Comparison of ENCODE assay signal across 18 cellular contexts in the genomic region with DNA sequence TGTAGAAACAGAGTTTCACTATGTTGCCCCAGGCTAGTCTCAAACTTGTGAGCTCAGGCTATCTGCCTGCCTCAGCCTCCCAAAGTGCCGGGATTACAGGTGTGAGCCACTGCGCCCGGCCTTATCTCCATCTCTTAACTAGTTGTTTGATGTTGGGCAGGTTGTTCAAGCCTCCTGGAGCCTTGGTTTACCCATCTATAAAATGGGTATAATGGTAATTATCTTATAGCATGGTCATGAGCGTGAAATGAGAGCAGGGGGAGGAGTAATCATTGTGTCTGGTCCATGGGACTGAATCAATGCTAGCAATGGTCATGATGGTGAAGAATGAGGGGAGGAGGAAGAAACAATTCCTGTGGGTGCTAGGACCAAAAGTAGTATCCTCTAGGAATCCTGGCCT. TPM values are rescaled to one million over a fixed set of nuclear protein-coding genes. Genes with fewer than 3 reads are reported as not detected.
DNase-seq lines count a peak whose midpoint lies in the region; ATAC-seq, FAIRE-seq and TF ChIP-seq lines count a peak whose summit lies in the region.
"Had no signal": no experiment of that assay in that cellular context is flagged by ENCODE, and none has a peak within 500 bp of the region (broad histone marks: within the 10 kb centered on the region; RNA-seq: fewer than 3 reads in every experiment).

No MANE protein-coding gene starts in this region.

- H3F3A ChIP-seq in SK-N-SH (replicated peaks; ENCODE audit: insufficient read depth) (peaks cover 22% of the 10 kb centered on the region), PC-9 (ENCODE audit: insufficient read depth, low read depth) (peaks cover 38% of the 10 kb centered on the region; the same call in 1 of the 2 replicates)

- WGBS in SK-N-SH (ENCODE audit: low lambda C conversion rate): 98% methylated on average over 4 of the region's 4 CpGs
- WGBS in pancreas, 2 donors: 95 to 97% methylated on average over 4 of the region's 4 CpGs

- CTCF ChIA-PET in SK-N-SH (lab: Yijun Ruan, JAX) (no interaction called here), PC-9 (lab: Charles Lee) (no interaction called here)

- H3K4me1 ChIP-seq in SK-N-SH (ENCODE audit: control insufficient read depth in 1 of 2, insufficient read depth in 2 of 2, low read depth in 1 of 2, low read length in 1 of 2): peaks cover 20 to 26% of the 10 kb centered on the region in 2 experiments; a peak in 3 of 4 replicates
- H3K4me1 ChIP-seq in PC-9 (replicated peaks; ENCODE audit: insufficient read depth): peaks cover 38% of the 10 kb centered on the region
- peaks cover 9% of the 10 kb centered on the region for H3K4me1 ChIP-seq in colonic mucosa
- H3K4me1 ChIP-seq in skeletal muscle satellite cell (ENCODE audit: control insufficient read depth, insufficient read depth, low read length): peaks cover 53% of the 10 kb centered on the region
- H3K4me1 ChIP-seq in pancreas: peaks cover 0 to 6% (median 4%) of the 10 kb centered on the region in 3 donors
- peaks cover 6 to 76% of the 10 kb centered on the region in 2 donors for H3K4me1 ChIP-seq in left lung
- H3K4me1 ChIP-seq: HAP-1 had no signal

- H3K36me3 ChIP-seq in SK-N-SH (replicated peaks in 1 of 2; ENCODE audit: control insufficient read depth in 1 of 2, insufficient read depth in 2 of 2, low read length in 1 of 2) (peaks cover 0 to 7% of the 10 kb centered on the region in 2 experiments), PC-9 (ENCODE audit: low read depth) (peaks cover 33% of the 10 kb centered on the region), colonic mucosa (no peaks in the 10 kb centered on the region), skeletal muscle satellite cell (ENCODE audit: insufficient read depth, low read length) (peaks cover 44% of the 10 kb centered on the region), pancreas (no peaks in the 10 kb centered on the region), left lung (peaks cover 0 to 15% of the 10 kb centered on the region in 2 donors)

- H3K9me2 ChIP-seq in SK-N-SH: no peaks in the 10 kb centered on the region
- no peaks in the 10 kb centered on the region for H3K9me2 ChIP-seq in PC-9 (ENCODE audit: insufficient read depth)

- TF ChIP-seq EP300 in SK-N-SH (IDR thresholded peaks at IDR 0.05; ENCODE audit: borderline replicate concordance in 1 of 2, low read depth in 1 of 2, low read length in 1 of 2): no peak

- ATAC-seq in SK-N-SH treated with all-trans-retinoic acid at 6 μM for 48 hours (no peak), pancreas (no peak), HG03139 (IDR thresholded peaks at IDR 0.05; ENCODE audit: unreplicated experiment) (no peak), left lung (no peak)
- ATAC-seq: left colon; stimulated activated naive CD8-positive, alpha-beta T cell treated with anti-CD3 and anti-CD28 coated beads, Interleukin-15, Interleukin-2, amounts not matched to agents 100 U/mL and 50 U/mL, for 24 hours had no signal

- no peak for FAIRE-seq in pancreas (lab: Jason Lieb, UNC)
- FAIRE-seq: colon, RCC 7860, TTC549 had no signal

- POLR2A ChIA-PET in SK-N-SH (lab: Yijun Ruan, JAX) (no interaction called here), PC-9 (lab: Charles Lee; ENCODE audit: unreplicated experiment) (no interaction called here)

- peak overlapping the region; percentile 57 to 62; a peak in 2 of 4 replicates for H3K27ac ChIP-seq in SK-N-SH (ENCODE audit: low read depth in 2 of 2, low read length in 1 of 2)
- peak overlapping the region; percentile 41 for H3K27ac ChIP-seq in PC-9
- peak overlapping the region; percentile 24 for H3K27ac ChIP-seq in colonic mucosa
- H3K27ac ChIP-seq in pancreas: no peak overlapping the region
- H3K27ac ChIP-seq in left lung: no peak overlapping the region
- H3K27ac ChIP-seq: 22Rv1 had no signal

- intact Hi-C loops in PC-9 (cut with micrococcal nuclease; ENCODE audit: unreplicated experiment) (no loop called here), colonic mucosa (cut with DNase I) (no loop called here), pancreas (cut with DNase I) (no loop called here), left lung (cut with DNase I) (no loop called here)

- peaks cover 17% of the 10 kb centered on the region for H4K20me1 ChIP-seq in SK-N-SH (ENCODE audit: insufficient read depth)
- no peaks in the 10 kb centered on the region for H4K20me1 ChIP-seq in PC-9 (ENCODE audit: insufficient read depth)

- H2AFZ ChIP-seq in SK-N-SH (ENCODE audit: low read depth) (no peak overlapping the region), PC-9 (no peak overlapping the region)

- no peak overlapping the region for H3K9ac ChIP-seq in SK-N-SH
- H3K9ac ChIP-seq in colonic mucosa (ENCODE audit: low read depth in 2 of 2, low read length in 2 of 2): no peak overlapping the region
- H3K9ac ChIP-seq in skeletal muscle satellite cell (ENCODE audit: low read depth, low read length): peak overlapping the region; percentile 80

- H3K4me3 ChIP-seq in SK-N-SH (ENCODE audit: low read depth in 2 of 2, low read length in 1 of 2) (no peak overlapping the region), PC-9 (no peak overlapping the region), colonic mucosa (no peak overlapping the region), skeletal muscle satellite cell (ENCODE audit: low read length) (peak overlapping the region; percentile 3), pancreas (no peak overlapping the region), left lung (no peak overlapping the region)
- H3K4me3 ChIP-seq: HAP-1 had no signal

- H3K79me2 ChIP-seq in SK-N-SH (ENCODE audit: insufficient read depth): peaks cover 98% of the 10 kb centered on the region
- H3K79me2 ChIP-seq in PC-9 (ENCODE audit: low read depth): peaks cover 98% of the 10 kb centered on the region

- H3K27me3 ChIP-seq in SK-N-SH (ENCODE audit: insufficient read depth) (no peaks in the 10 kb centered on the region), PC-9 (ENCODE audit: insufficient read depth, low read depth) (no peaks in the 10 kb centered on the region), colonic mucosa (no peaks in the 10 kb centered on the region), skeletal muscle satellite cell (ENCODE audit: control insufficient read depth, insufficient read depth, low read length) (no peaks in the 10 kb centered on the region), pancreas (no peaks in the 10 kb centered on the region), left lung (no peaks in the 10 kb centered on the region)

- H3K9me3 ChIP-seq in SK-N-SH: no peaks in the 10 kb centered on the region
- no peaks in the 10 kb centered on the region for H3K9me3 ChIP-seq in PC-9 (ENCODE audit: insufficient read depth, low read depth)
- H3K9me3 ChIP-seq in colonic mucosa: no peaks in the 10 kb centered on the region
- no peaks in the 10 kb centered on the region for H3K9me3 ChIP-seq in skeletal muscle satellite cell (replicated peaks; ENCODE audit: low read length)
- H3K9me3 ChIP-seq in pancreas: no peaks in the 10 kb centered on the region
- no peaks in the 10 kb centered on the region for H3K9me3 ChIP-seq in left lung
- H3K9me3 ChIP-seq: HAP-1 had no signal

- H3K4me2 ChIP-seq in SK-N-SH (no peak overlapping the region), PC-9 (peak overlapping the region; percentile 32; the same call in 1 of the 2 replicates), skeletal muscle satellite cell (ENCODE audit: low read length) (peak overlapping the region; percentile 75)

- BruUV-seq in PC-9 (replicated peaks; lab: Mats Ljungman, UMichigan): no TSS peak

- TF ChIP-seq RAD21 in SK-N-SH (IDR thresholded peaks at IDR 0.05; ENCODE audit: low read length): no peak

- TF ChIP-seq CTCF in SK-N-SH (IDR thresholded peaks at IDR 0.05): no peak
- no peak for TF ChIP-seq CTCF in PC-9 (conservative IDR thresholded peaks at IDR 0.05)
- TF ChIP-seq CTCF in colonic mucosa (IDR thresholded peaks at IDR 0.05): no peak
- TF ChIP-seq CTCF in pancreas (IDR thresholded peaks at IDR 0.05): no peak
- no peak for TF ChIP-seq CTCF in left lung (IDR thresholded peaks at IDR 0.05)

- DNase-seq in SK-N-SH: no peak
- DNase-seq in PC-9: no peak
- DNase-seq in colonic mucosa: no peak
- no peak for DNase-seq in pancreas
- no peak for DNase-seq in left lung
- DNase-seq: DMS79 treated with DMSO at 0.1 percent for 48 hours; nucleus accumbens; stimulated activated CD4-positive, alpha-beta T cell treated with anti-CD3 and anti-CD28 coated beads, Interleukin-2, amount 100 ng/mL, for 24 hours; stimulated activated naive CD8-positive, alpha-beta T cell treated with anti-CD3 and anti-CD28 coated beads, Interleukin-15, Interleukin-2, amounts not matched to agents 100 U/mL and 50 U/mL, for 24 hours had no signal

TF ChIP-seq in SK-N-SH, 30 proteins besides CTCF, POLR2A, EP300 and RAD21 (continues in another document):
- TF ChIP-seq TAF1 (IDR thresholded peaks at IDR 0.05; ENCODE audit: borderline replicate concordance, low read depth, low read length) (no peak), NRF1 (IDR thresholded peaks at IDR 0.05; ENCODE audit: low read depth, low read length) (no peak), NFIC (IDR thresholded peaks at IDR 0.05; ENCODE audit: borderline replicate concordance) (no peak)

TF ChIP-seq in SK-N-SH treated with all-trans-retinoic acid at 6 μM for 48 hours, 23 proteins besides CTCF, POLR2A, EP300 and RAD21 (continues in another document):
- TF ChIP-seq ESRRG (CRISPR knock-in tag; IDR thresholded peaks at IDR 0.05) (no peak), ZNF8 (CRISPR knock-in tag; IDR thresholded peaks at IDR 0.05) (no peak), ARNTL (CRISPR knock-in tag; IDR thresholded peaks at IDR 0.05; ENCODE audit: borderline replicate concordance, low read depth) (no peak)

RNA-seq across cellular contexts. Expression of a gene that starts 32.0 kb away (rescaled TPM):
- 18.0 and 19.5 TPM in 2 replicates for polyA plus RNA-seq in SK-N-SH (2012; rRNA removed)
- 12.0 and 14.6 TPM in 2 replicates for polyA plus RNA-seq in SK-N-SH (2012; cell fraction: cytosol; rRNA removed)
- 47.4 and 59.5 TPM in 2 replicates for polyA plus RNA-seq in SK-N-SH (2012; cell fraction: nucleus; rRNA removed)
- total RNA-seq in PC-9 (2021): 99.5 and 109 TPM in 2 replicates
- total RNA-seq in colonic mucosa: 10 to 100 TPM; 38.6 to 62.1 TPM
- total RNA-seq in skeletal muscle satellite cell (2012; rRNA removed): 18.3 and 32.1 TPM in 2 replicates
- total RNA-seq in pancreas: 10 to 100 TPM; 15.6 to 42.5 (median 23.8) TPM
- 10 to 100 TPM in 1 of 2 donors, 1 to 10 TPM in 1; 7.9 to 13.5 TPM for polyA plus RNA-seq in pancreas
- total RNA-seq in left lung: 10 to 100 TPM; 30.9 to 33.1 TPM

Comparison
In these comparisons a context has a peak if more than half of its experiments do, and no peak if none do; other contexts are left out.
1. H3K27ac ChIP-seq: peak in SK-N-SH (2 of 2), PC-9 (single experiment) and colonic mucosa (single experiment); none in pancreas (0 of 4) and left lung (0 of 2).